ENCODE assay signal across 8 cellular contexts in the genomic region with DNA sequence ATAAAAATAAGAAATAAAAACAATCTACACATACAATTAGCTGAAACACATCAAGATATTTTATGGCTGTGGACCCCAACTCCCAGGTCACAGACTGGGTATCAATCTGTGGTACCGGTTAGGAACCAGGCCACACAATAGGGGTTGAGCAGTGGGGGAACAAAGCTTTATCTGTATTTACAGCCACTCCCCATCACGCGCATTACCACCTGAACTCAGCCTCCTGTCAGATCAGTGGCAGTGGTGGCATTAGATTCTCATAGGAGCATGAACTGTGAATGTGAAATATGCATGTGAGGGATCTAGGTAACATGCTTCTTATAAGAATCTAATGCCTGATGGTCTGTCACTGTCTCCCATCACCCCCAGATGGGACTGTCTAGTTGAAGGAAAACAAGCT.
"Had no signal": no experiment of that assay in that cellular context is flagged by ENCODE, and none has a peak within 500 bp of the region (broad histone marks: within the 10 kb centered on the region; RNA-seq: fewer than 3 reads in every experiment).

No MANE protein-coding gene starts in this region.

- DNase-seq: GOT3, H7, H9, HCEC 1CT, HFFc6 had no signal

- H3K4me1 ChIP-seq: HAP-1 had no signal

- H3K9me3 ChIP-seq: HAP-1 had no signal

- H3K36me3 ChIP-seq: HAP-1 had no signal

- H3K4me3 ChIP-seq: GM23248, GM23338, HAP-1 had no signal

- H3K27ac ChIP-seq: GM23248 had no signal
